14 cellular contexts compared by ENCODE assay signal in the genomic region with DNA sequence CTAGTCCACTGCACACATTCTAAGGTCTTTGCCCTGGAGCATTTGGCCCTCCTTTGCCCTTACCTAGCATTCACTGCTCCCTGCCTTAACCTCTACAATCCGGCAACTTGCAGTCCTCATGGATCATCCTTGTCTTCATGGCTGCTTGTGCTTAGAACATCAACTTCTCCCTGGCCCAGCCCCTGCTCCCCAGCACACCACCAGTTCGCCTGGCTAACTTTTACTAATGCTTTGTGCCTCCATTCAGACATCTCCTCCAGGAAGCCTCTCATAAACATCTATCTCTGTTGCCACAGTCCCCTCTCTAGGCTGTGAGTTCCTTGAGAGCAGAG. TPM values are rescaled to one million over a fixed set of nuclear protein-coding genes. Genes with fewer than 3 reads are reported as not detected.
DNase-seq lines count a peak whose midpoint lies in the region; ATAC-seq and TF ChIP-seq lines count a peak whose summit lies in the region.
"Had no signal": no experiment of that assay in that cellular context is flagged by ENCODE, and none has a peak within 500 bp of the region (broad histone marks: within the 10 kb centered on the region; RNA-seq: fewer than 3 reads in every experiment).

No MANE protein-coding gene starts in this region.

- peaks cover 4% of the 10 kb centered on the region for H3F3A ChIP-seq in neural progenitor cell (ENCODE audit: low read depth)

- no peak overlapping the region for H3K9ac ChIP-seq in neural progenitor cell

- no peak overlapping the region for H3K27ac ChIP-seq in CD8-positive, alpha-beta T cell (ENCODE audit: low read depth, low read length)
- H3K27ac ChIP-seq in neural progenitor cell = no peak overlapping the region

- peaks cover 69% of the 10 kb centered on the region for H3K36me3 Mint-ChIP-seq in CD8-positive, alpha-beta T cell
- H3K36me3 Mint-ChIP-seq in IgD-negative memory B cell (peaks cover 7% of the 10 kb centered on the region), neural progenitor cell (peaks cover 25% of the 10 kb centered on the region)
- peaks cover 23% of the 10 kb centered on the region for H3K36me3 Mint-ChIP-seq in effector memory CD8-positive, alpha-beta T cell (ENCODE audit: insufficient read depth)

- H3K27me3 Mint-ChIP-seq in CD8-positive, alpha-beta T cell (ENCODE audit: low read depth) = no peaks in the 10 kb centered on the region
- H3K27me3 Mint-ChIP-seq in IgD-negative memory B cell (no peaks in the 10 kb centered on the region), neural progenitor cell (ENCODE audit: insufficient read depth, low read depth) (peaks cover 13% of the 10 kb centered on the region)
- no peaks in the 10 kb centered on the region for H3K27me3 Mint-ChIP-seq in effector memory CD8-positive, alpha-beta T cell
- H3K27me3 Mint-ChIP-seq: activated CD4-positive, alpha-beta T cell treated with anti-CD3 and anti-CD28 coated beads, Interleukin-2, amount 10 ng/mL, durations not matched to agents 7 days and 5 days had no signal

- TF ChIP-seq CTCF in CD8-positive, alpha-beta T cell (IDR thresholded peaks at IDR 0.05) = no peak
- TF ChIP-seq CTCF in neural progenitor cell (IDR thresholded peaks at IDR 0.05) = no peak

- H3K4me3 Mint-ChIP-seq in CD8-positive, alpha-beta T cell = no peak overlapping the region
- H3K4me3 Mint-ChIP-seq in IgD-negative memory B cell (no peak overlapping the region), neural progenitor cell (no peak overlapping the region)
- no peak overlapping the region for H3K4me3 Mint-ChIP-seq in effector memory CD8-positive, alpha-beta T cell
- H3K4me3 Mint-ChIP-seq: activated CD4-positive, alpha-beta T cell treated with anti-CD3 and anti-CD28 coated beads, Interleukin-2, amount 10 ng/mL, durations not matched to agents 7 days and 5 days; activated naive CD4-positive, alpha-beta T cell treated with anti-CD3 and anti-CD28 coated beads for 36 hours had no signal

- no peaks in the 10 kb centered on the region for H3K36me3 ChIP-seq in CD8-positive, alpha-beta T cell (ENCODE audit: insufficient read depth, low read length)
- peaks cover 4% of the 10 kb centered on the region for H3K36me3 ChIP-seq in neural progenitor cell

- no peak overlapping the region for H3K4me2 ChIP-seq in neural progenitor cell

- peak overlapping the region; percentile 86 for H3K27ac Mint-ChIP-seq in CD8-positive, alpha-beta T cell
- H3K27ac Mint-ChIP-seq in IgD-negative memory B cell (peak overlapping the region; percentile 41 to 90 (median 48)), neural progenitor cell (peak overlapping the region; percentile 48)
- peak overlapping the region; percentile 11 to 84 for H3K27ac Mint-ChIP-seq in effector memory CD8-positive, alpha-beta T cell

- intact Hi-C loops in CD8-positive, alpha-beta T cell (cut with DNase I, micrococcal nuclease) = no loop called here

- H4K20me1 ChIP-seq in neural progenitor cell (ENCODE audit: low read depth) = peaks cover 10% of the 10 kb centered on the region

- H3K4me1 Mint-ChIP-seq in CD8-positive, alpha-beta T cell (ENCODE audit: low read depth) = peaks cover 2% of the 10 kb centered on the region
- H3K4me1 Mint-ChIP-seq in IgD-negative memory B cell = peaks cover 8 to 19% (median 12%) of the 10 kb centered on the region in 3 donors
- peaks cover 18 to 23% of the 10 kb centered on the region in 2 donors for H3K4me1 Mint-ChIP-seq in effector memory CD8-positive, alpha-beta T cell (ENCODE audit: low read depth in 2 of 2)
- H3K4me1 Mint-ChIP-seq in neural progenitor cell = peaks cover 28% of the 10 kb centered on the region

- no peak for DNase-seq in CD8-positive, alpha-beta T cell
- no peak for DNase-seq in effector memory CD8-positive, alpha-beta T cell
- DNase-seq in neural progenitor cell (ENCODE audit: low spot score) = no peak
- no peak for DNase-seq in HuH-7.5 (ENCODE audit: low spot score)
- DNase-seq: activated CD4-positive, alpha-beta T cell treated with anti-CD3 and anti-CD28 coated beads, Interleukin-2, amount 10 ng/mL, durations not matched to agents 7 days and 5 days; activated naive CD4-positive, alpha-beta T cell treated with anti-CD3 and anti-CD28 coated beads for 36 hours; erythroblast; GF-D8; NCI-H2227 treated with DMSO at 0.1 percent for 48 hours; retina had no signal

- no peaks in the 10 kb centered on the region for H3K79me2 ChIP-seq in neural progenitor cell (ENCODE audit: low read depth)

- H3K27me3 ChIP-seq in CD8-positive, alpha-beta T cell (ENCODE audit: insufficient read depth, low read length) = no peaks in the 10 kb centered on the region
- no peaks in the 10 kb centered on the region for H3K27me3 ChIP-seq in neural progenitor cell

- ATAC-seq in CD8-positive, alpha-beta T cell = no peak
- ATAC-seq in effector memory CD8-positive, alpha-beta T cell (replicated peaks) = no peak
- ATAC-seq in HG03354 (IDR thresholded peaks at IDR 0.05; ENCODE audit: poor library complexity, severe bottlenecking, unreplicated experiment) = no peak
- ATAC-seq in GM18498 (IDR thresholded peaks at IDR 0.05; ENCODE audit: unreplicated experiment) = no peak
- no peak for ATAC-seq in HG03520 (IDR thresholded peaks at IDR 0.05; ENCODE audit: unreplicated experiment)

- CTCF ChIA-PET in CD8-positive, alpha-beta T cell (lab: Charles Lee) = no interaction called here

- no peak overlapping the region for H2AFZ ChIP-seq in neural progenitor cell (replicated peaks)

- no peaks in the 10 kb centered on the region for H3K9me3 ChIP-seq in CD8-positive, alpha-beta T cell (ENCODE audit: low read length)
- no peaks in the 10 kb centered on the region for H3K9me3 ChIP-seq in neural progenitor cell (ENCODE audit: low read depth)

- H3K9me3 Mint-ChIP-seq in CD8-positive, alpha-beta T cell = no peaks in the 10 kb centered on the region
- H3K9me3 Mint-ChIP-seq in IgD-negative memory B cell (no peaks in the 10 kb centered on the region), neural progenitor cell (no peaks in the 10 kb centered on the region)
- no peaks in the 10 kb centered on the region for H3K9me3 Mint-ChIP-seq in effector memory CD8-positive, alpha-beta T cell
- H3K9me3 Mint-ChIP-seq: activated CD4-positive, alpha-beta T cell treated with anti-CD3 and anti-CD28 coated beads, Interleukin-2, amount 10 ng/mL, durations not matched to agents 7 days and 5 days; activated naive CD4-positive, alpha-beta T cell treated with anti-CD3 and anti-CD28 coated beads for 36 hours had no signal

- no peaks in the 10 kb centered on the region for H3K4me1 ChIP-seq in CD8-positive, alpha-beta T cell (ENCODE audit: insufficient read depth, low read length)
- H3K4me1 ChIP-seq in neural progenitor cell = peaks cover 21% of the 10 kb centered on the region

- H3K4me3 ChIP-seq in CD8-positive, alpha-beta T cell (ENCODE audit: low read depth, low read length) = no peak overlapping the region
- H3K4me3 ChIP-seq in neural progenitor cell = no peak overlapping the region

- POLR2A ChIA-PET in CD8-positive, alpha-beta T cell (lab: Charles Lee) = no interaction called here

RNA-seq across cellular contexts. Expression of gene AAGAB, which starts 57.1 kb away (rescaled TPM):
- 10 to 100 TPM; 17.0 to 18.0 TPM for total RNA-seq in CD8-positive, alpha-beta T cell
- polyA plus RNA-seq in IgD-negative memory B cell = 43.1 TPM
- 61.5 and 68.0 TPM in 2 replicates for total RNA-seq in neural progenitor cell (ENCODE audit: low replicate concordance)

RNA-seq across cellular contexts. Expression of gene IQCH, which starts 57.3 kb away (rescaled TPM):
- total RNA-seq in CD8-positive, alpha-beta T cell = under 1 TPM; 0.39 to 0.60 TPM
- 0.13 TPM for polyA plus RNA-seq in IgD-negative memory B cell
- 6.4 and 21.0 TPM in 2 replicates for total RNA-seq in neural progenitor cell (ENCODE audit: low replicate concordance)
